9 cellular contexts compared by ENCODE assay signal in genomic region chr19:17346109-17346671, GRCh38. TPM values are rescaled to one million over a fixed set of nuclear protein-coding genes. Genes with fewer than 3 reads are reported as not detected.
DNase-seq lines count a peak whose midpoint lies in the region; ATAC-seq, FAIRE-seq and TF ChIP-seq lines count a peak whose summit lies in the region.
"Had no signal": no experiment of that assay in that cellular context is flagged by ENCODE, and none has a peak within 500 bp of the region (broad histone marks: within the 10 kb centered on the region; RNA-seq: fewer than 3 reads in every experiment).

No MANE protein-coding gene starts in this region.

- H3K27me3 ChIP-seq in tibial artery = no peaks in the 10 kb centered on the region

- intact Hi-C loops in tibial artery (cut with DNase I; ENCODE audit: low total_unique reads) = loop anchor here (1.0 kb wide), 1 partner anchor 40 kb away; no protein-coding TSS in a partner anchor

- no peak overlapping the region for H3K4me3 ChIP-seq in fibroblast of villous mesenchyme (ENCODE audit: low read depth, low read length)
- H3K4me3 ChIP-seq in tibial artery = no peak overlapping the region

- H3K36me3 Mint-ChIP-seq in activated T-cell treated with anti-CD3 and anti-CD28 coated beads, Interleukin-2, amount 50 U/mL, for 72 hours (ENCODE audit: insufficient read depth in 2 of 2) = no peaks in the 10 kb centered on the region
- H3K36me3 Mint-ChIP-seq: activated naive CD8-positive, alpha-beta T cell had no signal

- FAIRE-seq in RCC 7860 (lab: Jason Lieb, UNC) = no peak

- H3K4me1 Mint-ChIP-seq in activated T-cell treated with anti-CD3 and anti-CD28 coated beads, Interleukin-2, amount 50 U/mL, for 72 hours (ENCODE audit: low read depth) = peaks cover 9% of the 10 kb centered on the region

- H3K4me1 ChIP-seq in tibial artery = peaks cover 0 to 35% (median 31%) of the 10 kb centered on the region in 4 donors

- ATAC-seq in HG03354 (IDR thresholded peaks at IDR 0.05; ENCODE audit: poor library complexity, severe bottlenecking, unreplicated experiment) (peak; percentile 51), GM19035 (IDR thresholded peaks at IDR 0.05; ENCODE audit: unreplicated experiment) (no peak)
- ATAC-seq in activated T-cell treated with anti-CD3 and anti-CD28 coated beads, Interleukin-2, amount 50 U/mL, for 72 hours (replicated peaks in 1 of 2) = peak; percentile 95 to 96

- DNase-seq in DMS153 treated with DMSO at 0.1 percent for 48 hours (lab: John Stamatoyannopoulos, UW; ENCODE audit: unreplicated experiment) (peak; percentile 71), RCC 7860 (ENCODE audit: low spot score) (peak; percentile 51), fibroblast of villous mesenchyme (ENCODE audit: low read depth) (peak; percentile 57), occipital lobe (lab: John Stamatoyannopoulos, UW) (peak; percentile 29), tibial artery (peak; percentile 63 to 76)
- peak; percentile 84 to 88 for DNase-seq in activated T-cell treated with anti-CD3 and anti-CD28 coated beads, Interleukin-2, amount 50 U/mL, for 72 hours

- peak; percentile 86 for TF ChIP-seq CTCF in fibroblast of villous mesenchyme (IDR thresholded peaks at IDR 0.05; ENCODE audit: insufficient read depth, low read depth, low read length)
- TF ChIP-seq CTCF in tibial artery (IDR thresholded peaks at IDR 0.05) = peak; percentile 95 to 97

- peak overlapping the region in 1 of 2 donors; percentile 47 for H3K27ac ChIP-seq in tibial artery

- peak overlapping the region in 1 of 2 donors; percentile 13 for H3K4me3 Mint-ChIP-seq in activated T-cell treated with anti-CD3 and anti-CD28 coated beads, Interleukin-2, amount 50 U/mL, for 72 hours
- H3K4me3 Mint-ChIP-seq: activated naive CD8-positive, alpha-beta T cell had no signal

- H3K36me3 ChIP-seq in tibial artery = peaks cover 0 to 12% (median 2%) of the 10 kb centered on the region in 3 donors

- H3K9me3 Mint-ChIP-seq in activated T-cell treated with anti-CD3 and anti-CD28 coated beads, Interleukin-2, amount 50 U/mL, for 72 hours = no peaks in the 10 kb centered on the region

- no peaks in the 10 kb centered on the region for H3K9me3 ChIP-seq in tibial artery

- no peak overlapping the region for H3K27ac Mint-ChIP-seq in activated T-cell treated with anti-CD3 and anti-CD28 coated beads, Interleukin-2, amount 50 U/mL, for 72 hours
- H3K27ac Mint-ChIP-seq: activated naive CD8-positive, alpha-beta T cell had no signal

- peaks cover 17% of the 10 kb centered on the region for H3K27me3 Mint-ChIP-seq in activated T-cell treated with anti-CD3 and anti-CD28 coated beads, Interleukin-2, amount 50 U/mL, for 72 hours (ENCODE audit: low read depth)

RNA-seq across cellular contexts. Expression of gene GTPBP3, which starts 8.8 kb away (rescaled TPM):
- total RNA-seq in activated T-cell treated with anti-CD3 and anti-CD28 coated beads, Interleukin-2, amount 50 U/mL, for 72 hours = 10 to 100 TPM; 26.0 to 39.1 TPM
- total RNA-seq in fibroblast of villous mesenchyme (14.2 and 16.1 TPM in 2 replicates), occipital lobe (23.2 TPM)

RNA-seq across cellular contexts. Expression of gene ANO8, which starts 11.5 kb away (rescaled TPM):
- total RNA-seq in activated T-cell treated with anti-CD3 and anti-CD28 coated beads, Interleukin-2, amount 50 U/mL, for 72 hours = 10 to 100 TPM; 11.1 to 13.7 TPM
- total RNA-seq in fibroblast of villous mesenchyme (3.5 and 3.9 TPM in 2 replicates), occipital lobe (29.6 TPM)

RNA-seq across cellular contexts. Expression of gene PLVAP, which starts 31.0 kb away (rescaled TPM):
- total RNA-seq in activated T-cell treated with anti-CD3 and anti-CD28 coated beads, Interleukin-2, amount 50 U/mL, for 72 hours = not detected
- total RNA-seq in fibroblast of villous mesenchyme = not detected in 2 replicates
- 0.94 TPM for total RNA-seq in occipital lobe

RNA-seq across cellular contexts. Expression of gene DDA1, which starts 36.8 kb away (rescaled TPM):
- total RNA-seq in activated T-cell treated with anti-CD3 and anti-CD28 coated beads, Interleukin-2, amount 50 U/mL, for 72 hours = 10 to 100 TPM; 29.6 to 40.2 TPM
- 14.8 and 16.8 TPM in 2 replicates for total RNA-seq in fibroblast of villous mesenchyme
- 10.0 TPM for total RNA-seq in occipital lobe

RNA-seq across cellular contexts. Expression of gene MRPL34, which starts 40.5 kb away (rescaled TPM):
- total RNA-seq in activated T-cell treated with anti-CD3 and anti-CD28 coated beads, Interleukin-2, amount 50 U/mL, for 72 hours = 10 to 100 TPM; 75.0 to 75.8 TPM
- total RNA-seq in fibroblast of villous mesenchyme = 29.8 and 32.2 TPM in 2 replicates
- total RNA-seq in occipital lobe = 9.0 TPM

Comparison
In these comparisons a context has a peak if more than half of its experiments do, and no peak if none do; other contexts are left out.
1. DNase-seq: peak in every context shown above with its lines; median percentile 86 in activated T-cell treated with anti-CD3 and anti-CD28 coated beads, Interleukin-2, amount 50 U/mL, for 72 hours; 71 in DMS153 treated with DMSO at 0.1 percent for 48 hours; 70 in tibial artery; 57 in fibroblast of villous mesenchyme; 51 in RCC 7860; 29 in occipital lobe.